21 cellular contexts compared by ENCODE assay signal in the genomic region with DNA sequence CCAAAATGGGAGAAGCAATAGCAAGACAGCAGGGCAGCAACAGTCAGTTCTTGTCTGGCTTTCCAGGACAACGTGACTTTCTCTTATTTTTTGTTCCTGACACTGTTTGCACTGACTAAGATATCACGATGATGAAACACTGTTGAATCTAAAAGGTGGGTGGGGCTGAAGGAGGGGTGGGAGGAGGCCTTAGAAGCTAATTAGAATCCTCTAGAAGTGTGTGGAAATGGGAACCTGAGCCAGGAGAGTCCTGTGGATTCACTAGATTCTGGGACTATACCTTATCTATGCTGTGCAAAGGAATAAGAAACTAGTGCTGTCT.
DNase-seq lines count a peak whose midpoint lies in the region; ATAC-seq, FAIRE-seq and TF ChIP-seq lines count a peak whose summit lies in the region.
"Had no signal": no experiment of that assay in that cellular context is flagged by ENCODE, and none has a peak within 500 bp of the region (broad histone marks: within the 10 kb centered on the region; RNA-seq: fewer than 3 reads in every experiment).

No MANE protein-coding gene starts in this region.

- no TSS peak for BruUV-seq in HepG2 (replicated peaks; lab: Mats Ljungman, UMichigan)

- H3K27me3 ChIP-seq in liver (ENCODE audit: control insufficient read depth in 4 of 4, insufficient read depth in 4 of 4, low read length in 3 of 4) (no peaks in the 10 kb centered on the region), HepG2 (ENCODE audit: control insufficient read depth in 1 of 2, insufficient read depth in 2 of 2, low read length in 2 of 2) (peaks cover 1 to 17% of the 10 kb centered on the region in 2 experiments; a peak in 2 of 5 replicates)

- no peak overlapping the region for H3K27ac Mint-ChIP-seq in effector memory CD8-positive, alpha-beta T cell
- H3K27ac Mint-ChIP-seq: T-helper 17 cell had no signal

- FAIRE-seq in HepG2 (lab: Jason Lieb, UNC), result no peak
- FAIRE-seq: GM12891 had no signal

- H3K79me2 ChIP-seq in HepG2 (ENCODE audit: insufficient read depth, low read length), result no peaks in the 10 kb centered on the region

- TF ChIP-seq EP300 in HepG2 (IDR thresholded peaks at IDR 0.05; ENCODE audit: low read depth in 2 of 2, low read length in 2 of 2) (no peak), HepG2 (CRISPR knock-in tag; IDR thresholded peaks at IDR 0.05; ENCODE audit: borderline replicate concordance) (no peak)

- POLR2A ChIA-PET in HepG2 (lab: Yijun Ruan, JAX), result no interaction called here

- intact Hi-C loops in HepG2 (cut with micrococcal nuclease; ENCODE audit: unreplicated experiment), result no loop called here

- 16% methylated on average over 2 of the region's 2 CpGs for WGBS in liver
- 2% methylated on average over 2 of the region's 2 CpGs for WGBS in HepG2 (ENCODE audit: low lambda C conversion rate)

- H4K20me1 ChIP-seq in HepG2 (ENCODE audit: insufficient read depth, low read length), result no peaks in the 10 kb centered on the region

- no peaks in the 10 kb centered on the region for H3K9me3 ChIP-seq in liver (ENCODE audit: control insufficient read depth in 4 of 4, low read length in 3 of 4)
- H3K9me3 ChIP-seq in HepG2 (ENCODE audit: low read length), result no peaks in the 10 kb centered on the region
- H3K9me3 ChIP-seq: heart left ventricle, thoracic aorta had no signal

- H3K4me2 ChIP-seq in HepG2 (ENCODE audit: low read depth, low read length), result no peak overlapping the region

- H3K4me3 Mint-ChIP-seq in effector memory CD8-positive, alpha-beta T cell, result no peak overlapping the region
- H3K4me3 Mint-ChIP-seq: T-helper 17 cell had no signal

- in situ Hi-C loops in HepG2 (cut with HindIII; ENCODE audit: extremely low pct_ligation_motif_present, low pct_unique_long_range_greater_than_20kb), result no loop called here

- H3K27ac ChIP-seq in liver (ENCODE audit: low read depth in 1 of 2, low read length in 2 of 2) (peak overlapping the region; percentile 74 to 75), HepG2 (ENCODE audit: extremely low read length, insufficient read depth, low read length) (no peak overlapping the region), caudate nucleus (ENCODE audit: low read depth, low read length) (peak overlapping the region; percentile 94)
- H3K27ac ChIP-seq: heart left ventricle, thoracic aorta had no signal

- peaks cover 19 to 82% of the 10 kb centered on the region in 2 donors for H3K27me3 Mint-ChIP-seq in effector memory CD8-positive, alpha-beta T cell

- no peaks in the 10 kb centered on the region for H3K4me1 Mint-ChIP-seq in effector memory CD8-positive, alpha-beta T cell (ENCODE audit: low read depth in 2 of 2)
- H3K4me1 Mint-ChIP-seq: T-helper 17 cell had no signal

- DNase-seq in HepG2 (ENCODE audit: low spot score) (no peak), caudate nucleus (lab: John Stamatoyannopoulos, UW) (peak in 2 of 61 donors; percentile 38 to 60), medulla oblongata (ENCODE audit: extremely low spot score) (peak; percentile 17), NCI-H146 treated with DMSO at 0.1 percent for 48 hours (lab: John Stamatoyannopoulos, UW; ENCODE audit: unreplicated experiment) (no peak), A172 (ENCODE audit: low spot score) (no peak)
- DNase-seq in effector memory CD8-positive, alpha-beta T cell, result no peak
- DNase-seq: activated CD8-positive, alpha-beta memory T cell treated with anti-CD3 and anti-CD28 coated beads, Interleukin-2, amount 50 U/mL, for 48 hours; activated naive CD4-positive, alpha-beta T cell treated with anti-CD3 and anti-CD28 coated beads, Interleukin-2, amount 50 U/mL, for 16 hours; central memory CD4-positive, alpha-beta T cell; COR-L47; heart left ventricle; left cardiac atrium; NCI-H1694; NCI-H524; stimulated activated CD4-positive, alpha-beta T cell treated with anti-CD3 and anti-CD28 coated beads, Interleukin-1b, Interleukin-23, amount 100 ng/mL, for 48 hours; T-helper 17 cell had no signal

- H3K9me3 Mint-ChIP-seq in effector memory CD8-positive, alpha-beta T cell, result no peaks in the 10 kb centered on the region

- H3K9ac ChIP-seq in liver (ENCODE audit: low read depth in 1 of 2, low read length in 2 of 2) (peak overlapping the region in 1 of 2 donors; percentile 43), HepG2 (ENCODE audit: insufficient read depth, low read depth, low read length) (no peak overlapping the region)

- no peak for ATAC-seq in HepG2
- no peak for ATAC-seq in GM21723 (IDR thresholded peaks at IDR 0.05; ENCODE audit: unreplicated experiment)
- ATAC-seq in effector memory CD8-positive, alpha-beta T cell (replicated peaks), result no peak
- ATAC-seq: activated CD4-positive, CD25-positive, alpha-beta regulatory T cell treated with anti-CD3 and anti-CD28 coated beads, Interleukin-2, amount 50 U/mL, for 24 hours; heart left ventricle; T-helper 17 cell had no signal

- H2AFZ ChIP-seq in HepG2 (ENCODE audit: low read length), result no peak overlapping the region

- no peak for TF ChIP-seq POLR2A in HepG2 (IDR thresholded peaks at IDR 0.05; ENCODE audit: insufficient read depth in 1 of 2, low read depth in 2 of 2, low read length in 2 of 2)

- H3K36me3 ChIP-seq in liver (ENCODE audit: control insufficient read depth in 4 of 4, insufficient read depth in 3 of 4, low read depth in 1 of 4, low read length in 3 of 4) (no peaks in the 10 kb centered on the region), HepG2 (replicated peaks in 1 of 2; ENCODE audit: control insufficient read depth in 1 of 2, insufficient read depth in 2 of 2, low read length in 2 of 2) (no peaks in the 10 kb centered on the region)
- H3K36me3 ChIP-seq: heart left ventricle, thoracic aorta had no signal

- TF ChIP-seq RAD21 in liver (IDR thresholded peaks at IDR 0.05), result peak in 1 of 2 donors; percentile 6
- TF ChIP-seq RAD21 in HepG2 (CRISPR knock-in tag; IDR thresholded peaks at IDR 0.05), result no peak

- CTCF ChIA-PET in HepG2 (lab: Yijun Ruan, JAX; ENCODE audit: low intra/inter-chr PET ratio, low total read pairs), result no interaction called here

- H3K4me1 ChIP-seq in liver (ENCODE audit: control insufficient read depth in 4 of 4, insufficient read depth in 4 of 4, low read length in 3 of 4), result peaks cover 7 to 50% (median 42%) of the 10 kb centered on the region in 4 donors
- H3K4me1 ChIP-seq in HepG2 (ENCODE audit: insufficient read depth, low read length), result no peaks in the 10 kb centered on the region

- H3K36me3 Mint-ChIP-seq in effector memory CD8-positive, alpha-beta T cell (ENCODE audit: insufficient read depth), result no peaks in the 10 kb centered on the region

- TF ChIP-seq CTCF in liver (IDR thresholded peaks at IDR 0.05; ENCODE audit: low read depth, low read length, missing input control) (no peak), HepG2 (CRISPR knock-in tag; IDR thresholded peaks at IDR 0.05) (no peak)

- peak overlapping the region; percentile 43 to 74 (median 67) for H3K4me3 ChIP-seq in liver (ENCODE audit: low read depth in 1 of 3, low read length in 3 of 3)
- H3K4me3 ChIP-seq in HepG2 (replicated peaks in 1 of 3; ENCODE audit: insufficient read depth in 1 of 3, low read depth in 2 of 3, low read length in 3 of 3), result no peak overlapping the region
- H3K4me3 ChIP-seq: heart left ventricle, thoracic aorta had no signal

TF ChIP-seq in liver, 16 proteins besides CTCF, POLR2A, EP300 and RAD21:
- TF ChIP-seq HNF4A (conservative IDR thresholded peaks at IDR 0.05) (peak; percentile 40 to 63), HNF4G (IDR thresholded peaks at IDR 0.05) (no peak), YY1 (IDR thresholded peaks at IDR 0.05) (peak; percentile 64), RXRA (IDR thresholded peaks at IDR 0.05) (peak; percentile 33 to 77)
- TF ChIP-seq, protein P1, sequence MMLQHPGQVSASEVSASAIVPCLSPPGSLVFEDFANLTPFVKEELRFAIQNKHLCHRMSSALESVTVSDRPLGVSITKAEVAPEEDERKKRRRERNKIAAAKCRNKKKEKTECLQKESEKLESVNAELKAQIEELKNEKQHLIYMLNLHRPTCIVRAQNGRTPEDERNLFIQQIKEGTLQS (IDR thresholded peaks at IDR 0.05), result peak; percentile 62
- TF ChIP-seq, protein P2, sequence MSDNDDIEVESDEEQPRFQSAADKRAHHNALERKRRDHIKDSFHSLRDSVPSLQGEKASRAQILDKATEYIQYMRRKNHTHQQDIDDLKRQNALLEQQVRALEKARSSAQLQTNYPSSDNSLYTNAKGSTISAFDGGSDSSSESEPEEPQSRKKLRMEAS (IDR thresholded peaks at IDR 0.05), result no peak

TF ChIP-seq in HepG2, 621 proteins besides CTCF, POLR2A, EP300 and RAD21:
- TF ChIP-seq ZNF816 (CRISPR knock-in tag; IDR thresholded peaks at IDR 0.05; ENCODE audit: borderline replicate concordance) (no peak), CEBPB (IDR thresholded peaks at IDR 0.05; ENCODE audit: borderline replicate concordance, low read depth, low read length) (no peak), TBX2 (CRISPR knock-in tag; IDR thresholded peaks at IDR 0.05; ENCODE audit: borderline replicate concordance) (no peak), RBAK (CRISPR knock-in tag; IDR thresholded peaks at IDR 0.05) (no peak), NFE2L1 (CRISPR knock-in tag; IDR thresholded peaks at IDR 0.05; ENCODE audit: borderline replicate concordance) (no peak), HES4 (CRISPR knock-in tag; IDR thresholded peaks at IDR 0.05; ENCODE audit: borderline replicate concordance) (no peak), IKZF4 (CRISPR knock-in tag; IDR thresholded peaks at IDR 0.05; ENCODE audit: borderline replicate concordance, low read depth, not compliant biosample characterization) (no peak), ISL2 (CRISPR knock-in tag; IDR thresholded peaks at IDR 0.05) (no peak), ZSCAN29 (CRISPR knock-in tag; conservative IDR thresholded peaks at IDR 0.05) (no peak), ZNF703 (CRISPR knock-in tag; IDR thresholded peaks at IDR 0.05; ENCODE audit: borderline replicate concordance) (no peak), ZBTB42 (CRISPR knock-in tag; IDR thresholded peaks at IDR 0.05) (no peak), ZSCAN25 (CRISPR knock-in tag; IDR thresholded peaks at IDR 0.05) (no peak), ZNF225 (CRISPR knock-in tag; IDR thresholded peaks at IDR 0.05) (no peak), ZNF3 (CRISPR knock-in tag; IDR thresholded peaks at IDR 0.05) (no peak), HNF4G (IDR thresholded peaks at IDR 0.05; ENCODE audit: borderline replicate concordance, low read depth, low read length) (no peak), HNF4G (CRISPR knock-in tag; IDR thresholded peaks at IDR 0.05; ENCODE audit: borderline replicate concordance, low read depth) (no peak)

Comparison
In these comparisons a context has a peak if more than half of its experiments do, and no peak if none do; other contexts are left out.
1. H3K4me3 ChIP-seq: peak in liver (3 of 3); none in HepG2 (0 of 3).